In the genomic region with DNA sequence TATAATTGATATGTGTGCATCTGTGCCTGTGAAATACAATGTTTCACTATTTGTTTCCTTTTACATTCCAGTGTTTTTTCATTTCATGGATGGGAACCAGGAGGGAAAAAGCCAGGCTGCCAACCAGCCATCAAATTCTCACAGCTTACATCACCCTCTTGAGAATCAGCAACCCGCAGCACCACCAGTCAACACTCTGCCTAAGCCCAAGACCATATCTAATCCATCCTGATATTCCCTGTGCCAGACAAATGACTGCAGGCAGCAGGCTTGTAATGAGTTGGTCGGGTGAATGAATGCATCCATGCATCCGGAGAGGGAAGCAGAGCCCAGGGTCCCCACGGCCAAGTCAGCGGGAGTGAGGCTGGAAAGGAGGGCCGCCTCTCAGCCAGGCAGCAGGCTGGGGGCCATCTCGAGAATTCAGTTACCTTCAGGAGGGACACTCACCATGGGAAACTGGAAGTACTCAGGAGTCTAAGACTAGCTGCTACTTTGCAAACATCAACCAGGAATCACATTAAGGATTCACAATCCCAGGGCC, we compare ENCODE assay signal across 15 cellular contexts. TPM values are rescaled to one million over a fixed set of nuclear protein-coding genes. Genes with fewer than 3 reads are reported as not detected.
A peak's percentile ranks its signal among the peaks of the same experiment; 100 is the strongest.
DNase-seq lines count a peak whose midpoint lies in the region; TF ChIP-seq lines count a peak whose summit lies in the region.
"Had no signal": no experiment of that assay in that cellular context is flagged by ENCODE, and none has a peak within 500 bp of the region (broad histone marks: within the 10 kb centered on the region; RNA-seq: fewer than 3 reads in every experiment).

No MANE protein-coding gene starts in this region.

- intact Hi-C loops in left ventricle myocardium inferior (cut with micrococcal nuclease): no loop called here

- TF ChIP-seq CTCF in WERI-Rb-1 (IDR thresholded peaks at IDR 0.05; ENCODE audit: low read depth, low read length): no peak
- TF ChIP-seq CTCF in left ventricle myocardium inferior (IDR thresholded peaks at IDR 0.05; ENCODE audit: borderline replicate concordance): no peak
- TF ChIP-seq CTCF in progenitor cell of endocrine pancreas (IDR thresholded peaks at IDR 0.05; ENCODE audit: unreplicated experiment): no peak

- H3K27ac Mint-ChIP-seq in progenitor cell of endocrine pancreas: peak overlapping the region; percentile 50
- H3K27ac Mint-ChIP-seq: IgD-negative memory B cell had no signal

- H3K4me3 ChIP-seq in WERI-Rb-1 (ENCODE audit: low read depth, low read length) (no peak overlapping the region), left ventricle myocardium inferior (no peak overlapping the region)

- H3K27ac ChIP-seq in WERI-Rb-1 (no peak overlapping the region), left ventricle myocardium inferior (replicated peaks) (no peak overlapping the region)

- H3K27me3 Mint-ChIP-seq in progenitor cell of endocrine pancreas: no peaks in the 10 kb centered on the region

- no peak overlapping the region for H3K4me3 Mint-ChIP-seq in progenitor cell of endocrine pancreas (ENCODE audit: low read depth)
- H3K4me3 Mint-ChIP-seq: IgD-negative memory B cell had no signal

- H3K36me3 ChIP-seq in WERI-Rb-1 (no peaks in the 10 kb centered on the region; the same call in 1 of the 2 replicates), left ventricle myocardium inferior (no peaks in the 10 kb centered on the region)

- DNase-seq in NCI-H510A treated with DMSO at 0.1 percent for 48 hours (lab: John Stamatoyannopoulos, UW) (peak; percentile 13), NCI-H510A (lab: John Stamatoyannopoulos, UW) (no peak), WERI-Rb-1 (peak; percentile 21), left ventricle myocardium inferior (peak; percentile 22), progenitor cell of endocrine pancreas (ENCODE audit: low spot score, unreplicated experiment) (no peak), T1000 (lab: John Stamatoyannopoulos, UW) (no peak), SKM-1 (lab: John Stamatoyannopoulos, UW; ENCODE audit: unreplicated experiment) (no peak)
- DNase-seq in activated CD8-positive, alpha-beta memory T cell treated with anti-CD3 and anti-CD28 coated beads, Interleukin-2, amount 50 U/mL, for 48 hours: no peak
- DNase-seq: C1 segment of cervical spinal cord, DMS 273 treated with DMSO at 0.1 percent for 48 hours, HCEC 1CT, NCI-H2029, NCI-H526 treated with DMSO at 0.1 percent for 48 hours, SHP77 had no signal

- H3K36me3 Mint-ChIP-seq in progenitor cell of endocrine pancreas (ENCODE audit: insufficient read depth): peaks cover 12% of the 10 kb centered on the region
- H3K36me3 Mint-ChIP-seq: IgD-negative memory B cell had no signal

- H3K9me3 ChIP-seq in WERI-Rb-1 (ENCODE audit: severe bottlenecking): no peaks in the 10 kb centered on the region
- H3K9me3 ChIP-seq in left ventricle myocardium inferior (replicated peaks): no peaks in the 10 kb centered on the region

- peaks cover 52% of the 10 kb centered on the region for H3K4me1 Mint-ChIP-seq in progenitor cell of endocrine pancreas (ENCODE audit: low read depth)
- H3K4me1 Mint-ChIP-seq: IgD-negative memory B cell had no signal

- peaks cover 10% of the 10 kb centered on the region for H3K4me1 ChIP-seq in left ventricle myocardium inferior

- H3K27me3 ChIP-seq in WERI-Rb-1 (ENCODE audit: insufficient read depth, low read depth, severe bottlenecking) (no peaks in the 10 kb centered on the region), left ventricle myocardium inferior (ENCODE audit: low read depth) (peaks cover 89% of the 10 kb centered on the region)

- peaks cover 9% of the 10 kb centered on the region for H3K9me3 Mint-ChIP-seq in progenitor cell of endocrine pancreas (ENCODE audit: low read depth)

RNA-seq across cellular contexts. Expression of a gene that starts 46.9 kb away (rescaled TPM):
- 0.08 TPM for total RNA-seq in left ventricle myocardium inferior
- 23.8 and 25.5 TPM in 2 replicates for total RNA-seq in progenitor cell of endocrine pancreas

Comparison
In these comparisons a context has a peak if more than half of its experiments do, and no peak if none do; other contexts are left out.
1. DNase-seq: peak in NCI-H510A treated with DMSO at 0.1 percent for 48 hours (single experiment), WERI-Rb-1 (single experiment) and left ventricle myocardium inferior (single experiment); none in NCI-H510A (single experiment), progenitor cell of endocrine pancreas (single experiment), T1000 (single experiment), SKM-1 (single experiment) and activated CD8-positive, alpha-beta memory T cell treated with anti-CD3 and anti-CD28 coated beads, Interleukin-2, amount 50 U/mL, for 48 hours (single experiment).
2. RNA of a gene that starts 46.9 kb away (total RNA-seq): 23.8 to 25.5 TPM in progenitor cell of endocrine pancreas; 0.08 TPM in left ventricle myocardium inferior (single experiment); every median in the first group is over 10 times any median in the second.